ENCODE assay signal across 10 cellular contexts in genomic region chr2:72147971-72148369, GRCh38. TPM values are rescaled to one million over a fixed set of nuclear protein-coding genes. Genes with fewer than 3 reads are reported as not detected.
A peak's percentile ranks its signal among the peaks of the same experiment; 100 is the strongest.
DNase-seq lines count a peak whose midpoint lies in the region; ATAC-seq and TF ChIP-seq lines count a peak whose summit lies in the region.
"Had no signal": no experiment of that assay in that cellular context is flagged by ENCODE, and none has a peak within 500 bp of the region (broad histone marks: within the 10 kb centered on the region; RNA-seq: fewer than 3 reads in every experiment).

No MANE protein-coding gene starts in this region.

- BruUV-seq in PC-3 (replicated peaks; lab: Mats Ljungman, UMichigan), result no TSS peak

- H3K27ac Mint-ChIP-seq in CD8-positive, alpha-beta T cell, result no peak overlapping the region
- H3K27ac Mint-ChIP-seq in progenitor cell of endocrine pancreas, result peak overlapping the region; percentile 85

- H3K9ac ChIP-seq in PC-3 (ENCODE audit: low read length), result no peak overlapping the region

- peaks cover 50% of the 10 kb centered on the region for H3K4me1 ChIP-seq in CD8-positive, alpha-beta T cell (ENCODE audit: insufficient read depth, low read length)
- peaks cover 28% of the 10 kb centered on the region for H3K4me1 ChIP-seq in PC-3 (ENCODE audit: insufficient read depth, low read length)

- H3K4me1 Mint-ChIP-seq in CD8-positive, alpha-beta T cell (ENCODE audit: low read depth), result peaks cover 45% of the 10 kb centered on the region
- H3K4me1 Mint-ChIP-seq in progenitor cell of endocrine pancreas (ENCODE audit: low read depth), result peaks cover 33% of the 10 kb centered on the region

- H3K27ac ChIP-seq in CD8-positive, alpha-beta T cell (ENCODE audit: low read depth, low read length), result no peak overlapping the region
- no peak overlapping the region for H3K27ac ChIP-seq in PC-3 (ENCODE audit: low read length)

- no peaks in the 10 kb centered on the region for H3K9me3 ChIP-seq in CD8-positive, alpha-beta T cell (ENCODE audit: low read length)
- no peaks in the 10 kb centered on the region for H3K9me3 ChIP-seq in PC-3 (ENCODE audit: low read length)

- H3F3A ChIP-seq in PC-3 (ENCODE audit: low read length, unreplicated experiment), result no peaks in the 10 kb centered on the region

- H3K27me3 ChIP-seq in CD8-positive, alpha-beta T cell (ENCODE audit: insufficient read depth, low read length), result peaks cover 41% of the 10 kb centered on the region
- peaks cover 29% of the 10 kb centered on the region for H3K27me3 ChIP-seq in PC-3 (ENCODE audit: low read length)

- DNase-seq in CD8-positive, alpha-beta T cell, result no peak
- no peak for DNase-seq in PC-3
- no peak for DNase-seq in epithelial cell of esophagus (ENCODE audit: low read depth)
- no peak for DNase-seq in progenitor cell of endocrine pancreas (ENCODE audit: low spot score, unreplicated experiment)
- no peak for DNase-seq in stimulated activated naive CD4-positive, alpha-beta T cell treated with Interleukin-2 at 50 U/mL for 16 hours (lab: John Stamatoyannopoulos, UW)
- no peak for DNase-seq in A172 (ENCODE audit: low spot score)
- DNase-seq: NCI-H2029 treated with DMSO at 0.1 percent for 48 hours had no signal

- H3K4me3 ChIP-seq in CD8-positive, alpha-beta T cell (ENCODE audit: low read depth, low read length), result no peak overlapping the region
- H3K4me3 ChIP-seq in PC-3 (ENCODE audit: low read length) (peak overlapping the region; percentile 60), epithelial cell of esophagus (ENCODE audit: low read length) (peak overlapping the region; percentile 42)

- intact Hi-C loops in CD8-positive, alpha-beta T cell (cut with DNase I, micrococcal nuclease), result no loop called here
- intact Hi-C loops in PC-3 (cut with micrococcal nuclease), result no loop called here

- peak overlapping the region; percentile 87 for H3K4me2 ChIP-seq in PC-3 (ENCODE audit: low read length)

- TF ChIP-seq CTCF in CD8-positive, alpha-beta T cell (IDR thresholded peaks at IDR 0.05), result no peak
- no peak for TF ChIP-seq CTCF in PC-3 (conservative IDR thresholded peaks at IDR 0.05; ENCODE audit: low read depth, low read length)
- no peak for TF ChIP-seq CTCF in epithelial cell of esophagus (IDR thresholded peaks at IDR 0.05; ENCODE audit: insufficient read depth, low read depth, low read length, missing control alignments)
- no peak for TF ChIP-seq CTCF in progenitor cell of endocrine pancreas (IDR thresholded peaks at IDR 0.05; ENCODE audit: unreplicated experiment)

- no peaks in the 10 kb centered on the region for H3K9me2 ChIP-seq in PC-3 (replicated peaks; ENCODE audit: low read length)

- peaks cover 65% of the 10 kb centered on the region for H3K27me3 Mint-ChIP-seq in CD8-positive, alpha-beta T cell (ENCODE audit: low read depth)
- peaks cover 46% of the 10 kb centered on the region for H3K27me3 Mint-ChIP-seq in progenitor cell of endocrine pancreas

- no peaks in the 10 kb centered on the region for H4K20me1 ChIP-seq in PC-3 (ENCODE audit: low read length)

- CTCF ChIA-PET in CD8-positive, alpha-beta T cell (lab: Charles Lee), result no interaction called here
- CTCF ChIA-PET in PC-3 (lab: Charles Lee), result no interaction called here

- peak overlapping the region; percentile 72 for H3K4me3 Mint-ChIP-seq in CD8-positive, alpha-beta T cell
- H3K4me3 Mint-ChIP-seq in progenitor cell of endocrine pancreas (ENCODE audit: low read depth), result peak overlapping the region; percentile 80

- H3K9me3 Mint-ChIP-seq in CD8-positive, alpha-beta T cell, result no peaks in the 10 kb centered on the region
- no peaks in the 10 kb centered on the region for H3K9me3 Mint-ChIP-seq in progenitor cell of endocrine pancreas (ENCODE audit: low read depth)

- POLR2A ChIA-PET in CD8-positive, alpha-beta T cell (lab: Charles Lee), result no interaction called here
- POLR2A ChIA-PET in PC-3 (lab: Charles Lee; ENCODE audit: unreplicated experiment), result no interaction called here

- H3K79me2 ChIP-seq in PC-3 (ENCODE audit: low read length), result no peaks in the 10 kb centered on the region

- no peaks in the 10 kb centered on the region for H3K36me3 Mint-ChIP-seq in CD8-positive, alpha-beta T cell
- no peaks in the 10 kb centered on the region for H3K36me3 Mint-ChIP-seq in progenitor cell of endocrine pancreas (ENCODE audit: insufficient read depth)

- H2AFZ ChIP-seq in PC-3 (ENCODE audit: low read length), result peak overlapping the region; percentile 57; the same call in 1 of the 2 replicates

- H3K36me3 ChIP-seq in CD8-positive, alpha-beta T cell (ENCODE audit: insufficient read depth, low read length), result no peaks in the 10 kb centered on the region
- no peaks in the 10 kb centered on the region for H3K36me3 ChIP-seq in PC-3 (ENCODE audit: low read depth, low read length)

- ATAC-seq in CD8-positive, alpha-beta T cell, result no peak
- ATAC-seq in PC-3 (no peak), HG02981 (IDR thresholded peaks at IDR 0.05; ENCODE audit: unreplicated experiment) (no peak), HG03135 (IDR thresholded peaks at IDR 0.05; ENCODE audit: unreplicated experiment) (no peak)

RNA-seq across cellular contexts. Expression of gene CYP26B1, which starts 0.3 kb away (rescaled TPM):
- total RNA-seq in CD8-positive, alpha-beta T cell, result not detected
- total RNA-seq in PC-3 (2014; rRNA removed) (1.6 and 3.9 TPM in 2 replicates), progenitor cell of endocrine pancreas (31.5 and 37.5 TPM in 2 replicates)
- 0.02 and 0.12 TPM in 2 replicates for total RNA-seq in A172 (2014; rRNA removed; shearing (Covaris generic))
- total RNA-seq: activated CD8-positive, alpha-beta memory T cell treated with anti-CD3 and anti-CD28 coated beads for 36 hours had no signal
